ENCODE assay signal across 10 cellular contexts in genomic region chr11:69014084-69014935, GRCh38. TPM values are rescaled to one million over a fixed set of nuclear protein-coding genes. Genes with fewer than 3 reads are reported as not detected.
DNase-seq lines count a peak whose midpoint lies in the region; ATAC-seq and TF ChIP-seq lines count a peak whose summit lies in the region.
"Had no signal": no experiment of that assay in that cellular context is flagged by ENCODE, and none has a peak within 500 bp of the region (broad histone marks: within the 10 kb centered on the region; RNA-seq: fewer than 3 reads in every experiment).

No MANE protein-coding gene starts in this region.

- ATAC-seq in GM18498 (IDR thresholded peaks at IDR 0.05; ENCODE audit: unreplicated experiment) (no peak), PC-3 (no peak)
- ATAC-seq in stimulated activated effector memory CD8-positive, alpha-beta T cell treated with anti-CD3 and anti-CD28 coated beads, Interleukin-12 subunit alpha, Interleukin-12 subunit beta, amount 100 ng/mL, for 72 hours, result no peak

- H3K27me3 Mint-ChIP-seq in HFFc6 (ENCODE audit: insufficient read depth), result peaks cover 9% of the 10 kb centered on the region

- CTCF ChIA-PET in PC-3 (lab: Charles Lee), result no interaction called here

- WGBS in stomach, 5 donors, result 32 to 60% (median 38%) methylated on average over 21 to 30 of the region's 30 CpGs

- BruUV-seq in PC-3 (replicated peaks; lab: Mats Ljungman, UMichigan), result no TSS peak

- H3K9me2 ChIP-seq in PC-3 (replicated peaks; ENCODE audit: low read length), result no peaks in the 10 kb centered on the region

- intact Hi-C loops in stomach (cut with DNase I; ENCODE audit: low total_unique reads) (no loop called here), PC-3 (cut with micrococcal nuclease) (no loop called here)

- in situ Hi-C loops in astrocyte of the spinal cord (cut with HindIII; ENCODE audit: low sequenced_read_pairs), result no loop called here

- H3F3A ChIP-seq in PC-3 (ENCODE audit: low read length, unreplicated experiment), result no peaks in the 10 kb centered on the region

- POLR2A ChIA-PET in PC-3 (lab: Charles Lee; ENCODE audit: unreplicated experiment), result no interaction called here

- DNase-seq in HFFc6 (no peak), astrocyte of the spinal cord (ENCODE audit: low read depth, low spot score) (peak; percentile 36), stomach (peak; percentile 44), PC-3 (no peak), activated T-cell treated with anti-CD3 and anti-CD28 coated beads for 4 hours (no peak)
- no peak for DNase-seq in stimulated activated effector memory CD8-positive, alpha-beta T cell treated with anti-CD3 and anti-CD28 coated beads, Interleukin-12 subunit alpha, Interleukin-12 subunit beta, amount 100 ng/mL, for 72 hours (ENCODE audit: low spot score in 2 of 2)
- DNase-seq: MM.1S had no signal

- H3K9me3 ChIP-seq in iPS-20b (ENCODE audit: insufficient read depth, low read depth, low read length) (no peaks in the 10 kb centered on the region), stomach (no peaks in the 10 kb centered on the region), PC-3 (ENCODE audit: low read length) (no peaks in the 10 kb centered on the region)

- H3K4me2 ChIP-seq in PC-3 (ENCODE audit: low read length), result no peak overlapping the region

- H3K36me3 ChIP-seq in iPS-20b (ENCODE audit: insufficient read depth, low read depth, low read length), result no peaks in the 10 kb centered on the region
- no peaks in the 10 kb centered on the region for H3K36me3 ChIP-seq in stomach
- no peaks in the 10 kb centered on the region for H3K36me3 ChIP-seq in PC-3 (ENCODE audit: low read depth, low read length)

- H3K9ac ChIP-seq in iPS-20b (ENCODE audit: low read depth, low read length) (no peak overlapping the region; the same call in 1 of the 2 replicates), PC-3 (ENCODE audit: low read length) (no peak overlapping the region)

- peaks cover 46% of the 10 kb centered on the region for H3K4me1 Mint-ChIP-seq in HFFc6 (ENCODE audit: low read depth)
- peaks cover 5% of the 10 kb centered on the region for H3K4me1 Mint-ChIP-seq in stimulated activated effector memory CD8-positive, alpha-beta T cell treated with anti-CD3 and anti-CD28 coated beads, Interleukin-12 subunit alpha, Interleukin-12 subunit beta, amount 100 ng/mL, for 72 hours

- peak overlapping the region; percentile 84; the same call in 1 of the 2 replicates for H3K27ac Mint-ChIP-seq in HFFc6
- no peak overlapping the region for H3K27ac Mint-ChIP-seq in stimulated activated effector memory CD8-positive, alpha-beta T cell treated with anti-CD3 and anti-CD28 coated beads, Interleukin-12 subunit alpha, Interleukin-12 subunit beta, amount 100 ng/mL, for 72 hours

- H3K4me3 Mint-ChIP-seq in HFFc6, result peak overlapping the region; percentile 87
- H3K4me3 Mint-ChIP-seq in stimulated activated effector memory CD8-positive, alpha-beta T cell treated with anti-CD3 and anti-CD28 coated beads, Interleukin-12 subunit alpha, Interleukin-12 subunit beta, amount 100 ng/mL, for 72 hours, result no peak overlapping the region

- H3K27me3 ChIP-seq in iPS-20b (ENCODE audit: insufficient read depth, low read length), result peaks cover 34% of the 10 kb centered on the region
- peaks cover 0 to 59% (median 36%) of the 10 kb centered on the region in 3 donors for H3K27me3 ChIP-seq in stomach
- no peaks in the 10 kb centered on the region for H3K27me3 ChIP-seq in PC-3 (ENCODE audit: low read length)

- TF ChIP-seq POLR2A in stomach (IDR thresholded peaks at IDR 0.05), result no peak

- H3K4me1 ChIP-seq in iPS-20b (ENCODE audit: insufficient read depth, low read length) (peaks cover 18% of the 10 kb centered on the region), stomach (peaks cover 37 to 54% (median 45%) of the 10 kb centered on the region in 4 donors), PC-3 (ENCODE audit: insufficient read depth, low read length) (peaks cover 14% of the 10 kb centered on the region)

- no peak overlapping the region for H2AFZ ChIP-seq in PC-3 (ENCODE audit: low read length)

- H3K9me3 Mint-ChIP-seq in HFFc6, result no peaks in the 10 kb centered on the region
- H3K9me3 Mint-ChIP-seq in stimulated activated effector memory CD8-positive, alpha-beta T cell treated with anti-CD3 and anti-CD28 coated beads, Interleukin-12 subunit alpha, Interleukin-12 subunit beta, amount 100 ng/mL, for 72 hours, result no peaks in the 10 kb centered on the region

- no peak overlapping the region for H3K27ac ChIP-seq in iPS-20b (ENCODE audit: low read length)
- peak overlapping the region; percentile 79 to 94 (median 90) for H3K27ac ChIP-seq in stomach
- no peak overlapping the region for H3K27ac ChIP-seq in PC-3 (ENCODE audit: low read length)

- no peaks in the 10 kb centered on the region for H4K20me1 ChIP-seq in PC-3 (ENCODE audit: low read length)

- TF ChIP-seq CTCF in HFFc6 (IDR thresholded peaks at IDR 0.05) (no peak), astrocyte of the spinal cord (IDR thresholded peaks at IDR 0.05; ENCODE audit: low read depth, low read length) (no peak), stomach (IDR thresholded peaks at IDR 0.05) (no peak), PC-3 (conservative IDR thresholded peaks at IDR 0.05; ENCODE audit: low read depth, low read length) (no peak)

- H3K4me3 ChIP-seq in astrocyte of the spinal cord (ENCODE audit: low read depth, low read length) (no peak overlapping the region), iPS-20b (ENCODE audit: low read length) (peak overlapping the region; percentile 65; the same call in 1 of the 2 replicates), stomach (peak overlapping the region; percentile 50 to 61 (median 58)), PC-3 (ENCODE audit: low read length) (no peak overlapping the region)

- H3K79me2 ChIP-seq in PC-3 (ENCODE audit: low read length), result no peaks in the 10 kb centered on the region

- TF ChIP-seq EP300 in stomach (IDR thresholded peaks at IDR 0.05), result peak; percentile 61

- H3K36me3 Mint-ChIP-seq in HFFc6 (ENCODE audit: low read depth), result no peaks in the 10 kb centered on the region
- H3K36me3 Mint-ChIP-seq in stimulated activated effector memory CD8-positive, alpha-beta T cell treated with anti-CD3 and anti-CD28 coated beads, Interleukin-12 subunit alpha, Interleukin-12 subunit beta, amount 100 ng/mL, for 72 hours, result no peaks in the 10 kb centered on the region

RNA-seq across cellular contexts. Expression of gene MRGPRF, which starts 1.3 kb away (rescaled TPM):
- 10 to 100 TPM; 51.4 to 74.9 (median 63.9) TPM for total RNA-seq in HFFc6 (2021; fragmentation: NEBNext Ultra II Directional; extraction: Animal tissue kit (Norgen Biotek cat#: 25700))
- total RNA-seq in stomach (100 to 1,000 TPM in 1 of 5 donors, 10 to 100 TPM in 4; 16.2 to 123 (median 83.9) TPM), PC-3 (2014; rRNA removed) (not detected in 2 replicates)
- polyA plus RNA-seq in stomach, result 10 to 100 TPM in 1 of 3 donors, 1 to 10 TPM in 2; 6.7 to 23.4 (median 7.8) TPM

RNA-seq across cellular contexts. Expression of gene MRGPRD, which starts 33.5 kb away (rescaled TPM):
- not detected for total RNA-seq in HFFc6 (2021; fragmentation: NEBNext Ultra II Directional; extraction: Animal tissue kit (Norgen Biotek cat#: 25700))
- total RNA-seq in stomach (under 1 TPM in 1 of 5 donors, not detected in 4; 0.92 TPM), PC-3 (2014; rRNA removed) (not detected in 2 replicates)
- polyA plus RNA-seq in stomach, result not detected
- total RNA-seq: mesenteric fat pad had no signal

RNA-seq across cellular contexts. Expression of gene TPCN2, which starts 34.4 kb away (rescaled TPM):
- 10 to 100 TPM in 1 of 6 experiments, 1 to 10 TPM in 5; 8.0 to 11.2 (median 9.0) TPM for total RNA-seq in HFFc6 (2021; fragmentation: NEBNext Ultra II Directional; extraction: Animal tissue kit (Norgen Biotek cat#: 25700))
- 10 to 100 TPM in 4 of 5 donors, 1 to 10 TPM in 1; 6.4 to 66.1 (median 33.0) TPM for total RNA-seq in stomach
- polyA plus RNA-seq in stomach, result 10 to 100 TPM; 16.4 to 29.8 (median 19.7) TPM
- 13.0 and 14.5 TPM in 2 replicates for total RNA-seq in PC-3 (2014; rRNA removed)

Comparison
In these comparisons a context has a peak if more than half of its experiments do, and no peak if none do; other contexts are left out.
1. DNase-seq: peak in astrocyte of the spinal cord (single experiment) and stomach (single experiment); none in HFFc6 (single experiment), stimulated activated effector memory CD8-positive, alpha-beta T cell treated with anti-CD3 and anti-CD28 coated beads, Interleukin-12 subunit alpha, Interleukin-12 subunit beta, amount 100 ng/mL, for 72 hours (0 of 2), PC-3 (single experiment) and activated T-cell treated with anti-CD3 and anti-CD28 coated beads for 4 hours (single experiment).
2. H3K4me3 ChIP-seq: peak in iPS-20b (single experiment) and stomach (4 of 4); none in astrocyte of the spinal cord (single experiment) and PC-3 (single experiment).
3. H3K27ac ChIP-seq: peak in stomach (5 of 5); none in iPS-20b (single experiment) and PC-3 (single experiment).
4. RNA of gene MRGPRF, which starts 1.3 kb away (total RNA-seq): 16.2 to 123 TPM in stomach and 51.4 to 74.9 TPM in HFFc6; not detected in PC-3; every median in the first group is over 10 times any median in the second.